1 cellular context compared by ENCODE assay signal in genomic region chr4:99207911-99208718, GRCh38.
A peak's percentile ranks its signal among the peaks of the same experiment; 100 is the strongest.
TF ChIP-seq lines count a peak whose summit lies in the region.

No MANE protein-coding gene starts in this region.

TF ChIP-seq in IMR-90, 13 proteins besides CTCF, POLR2A, EP300 and RAD21:
- TF ChIP-seq USF2 (IDR thresholded peaks at IDR 0.05; ENCODE audit: low read depth, low read length), result no peak
- no peak for TF ChIP-seq BHLHE40 (IDR thresholded peaks at IDR 0.05; ENCODE audit: low read depth, low read length)
- TF ChIP-seq MAFK (IDR thresholded peaks at IDR 0.05; ENCODE audit: low read depth, low read length), result 0 out of 2 replicates have a peak, but pooled peaks have one; percentile 3
